Comparison of ENCODE assay signal across 15 cellular contexts in the genomic region with DNA sequence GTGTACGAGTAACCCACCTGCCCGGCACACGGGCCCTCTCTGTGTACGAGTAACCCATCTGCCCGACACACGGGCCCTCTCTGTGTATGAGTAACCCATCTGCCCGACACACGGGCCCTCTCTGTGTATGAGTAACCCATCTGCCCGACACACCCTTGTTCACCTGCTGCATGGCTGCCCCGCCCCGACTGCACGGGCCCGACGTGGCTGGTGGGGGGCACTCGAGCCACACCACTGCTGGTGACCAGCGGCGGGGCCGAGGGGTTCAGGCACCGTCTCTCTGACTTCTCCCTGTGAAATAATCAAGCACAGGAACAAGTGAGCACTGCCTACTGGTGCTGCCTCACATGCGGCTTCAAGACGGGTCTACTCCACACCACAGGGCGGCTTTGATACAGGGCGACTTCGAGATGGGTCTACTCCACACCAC. TPM values are rescaled to one million over a fixed set of nuclear protein-coding genes. Genes with fewer than 3 reads are reported as not detected.
A peak's percentile ranks its signal among the peaks of the same experiment; 100 is the strongest.
DNase-seq lines count a peak whose midpoint lies in the region; ATAC-seq and TF ChIP-seq lines count a peak whose summit lies in the region.
"Had no signal": no experiment of that assay in that cellular context is flagged by ENCODE, and none has a peak within 500 bp of the region (broad histone marks: within the 10 kb centered on the region; RNA-seq: fewer than 3 reads in every experiment).

No MANE protein-coding gene starts in this region.

- DNase-seq in Right ventricle myocardium inferior (ENCODE audit: missing footprints) (peak; percentile 20), left cardiac atrium (no peak), HK-2 (ENCODE audit: unreplicated experiment) (peak; percentile 57), foreskin keratinocyte (peak in 1 of 2 donors; percentile 35), DMS53 treated with DMSO at 0.1 percent for 48 hours (lab: John Stamatoyannopoulos, UW; ENCODE audit: unreplicated experiment) (no peak)
- peak in 1 of 2 donors; percentile 67 for DNase-seq in stimulated activated effector memory CD8-positive, alpha-beta T cell treated with anti-CD3 and anti-CD28 coated beads, Interleukin-12 subunit alpha, Interleukin-12 subunit beta, amount 100 ng/mL, for 72 hours (ENCODE audit: low spot score in 2 of 2)
- DNase-seq: GF-D8, NCI-H1436, NCI-H2029 treated with DMSO at 0.1 percent for 48 hours, NCI-H2171 treated with DMSO at 0.1 percent for 48 hours, NCI-H82, PC-9 had no signal

- H3K9me3 Mint-ChIP-seq in stimulated activated effector memory CD8-positive, alpha-beta T cell treated with anti-CD3 and anti-CD28 coated beads, Interleukin-12 subunit alpha, Interleukin-12 subunit beta, amount 100 ng/mL, for 72 hours = no peaks in the 10 kb centered on the region

- peaks cover 46% of the 10 kb centered on the region for H3K36me3 Mint-ChIP-seq in stimulated activated effector memory CD8-positive, alpha-beta T cell treated with anti-CD3 and anti-CD28 coated beads, Interleukin-12 subunit alpha, Interleukin-12 subunit beta, amount 100 ng/mL, for 72 hours

- H3K27ac ChIP-seq in foreskin keratinocyte = no peak overlapping the region
- H3K27ac ChIP-seq: C4-2B, HL-60, PC-9 had no signal

- intact Hi-C loops in Right ventricle myocardium inferior (cut with DNase I) = no loop called here
- intact Hi-C loops in left cardiac atrium (cut with DNase I) = no loop called here

- ATAC-seq in Right ventricle myocardium inferior (no peak), left cardiac atrium (no peak), foreskin keratinocyte (peak; percentile 85), GM19324 (IDR thresholded peaks at IDR 0.05; ENCODE audit: low FRiP score, unreplicated experiment) (no peak)
- peak; percentile 97 for ATAC-seq in stimulated activated effector memory CD8-positive, alpha-beta T cell treated with anti-CD3 and anti-CD28 coated beads, Interleukin-12 subunit alpha, Interleukin-12 subunit beta, amount 100 ng/mL, for 72 hours

- TF ChIP-seq CTCF in foreskin keratinocyte (conservative IDR thresholded peaks at IDR 0.05) = no peak

- peaks cover 6% of the 10 kb centered on the region for H3K4me1 Mint-ChIP-seq in stimulated activated effector memory CD8-positive, alpha-beta T cell treated with anti-CD3 and anti-CD28 coated beads, Interleukin-12 subunit alpha, Interleukin-12 subunit beta, amount 100 ng/mL, for 72 hours

- H3K27ac Mint-ChIP-seq in stimulated activated effector memory CD8-positive, alpha-beta T cell treated with anti-CD3 and anti-CD28 coated beads, Interleukin-12 subunit alpha, Interleukin-12 subunit beta, amount 100 ng/mL, for 72 hours = no peak overlapping the region

- H3K4me1 ChIP-seq in foreskin keratinocyte = no peaks in the 10 kb centered on the region

- no peak overlapping the region for H3K4me3 Mint-ChIP-seq in stimulated activated effector memory CD8-positive, alpha-beta T cell treated with anti-CD3 and anti-CD28 coated beads, Interleukin-12 subunit alpha, Interleukin-12 subunit beta, amount 100 ng/mL, for 72 hours

- H3K27me3 ChIP-seq in foreskin keratinocyte = no peaks in the 10 kb centered on the region

RNA-seq across cellular contexts. Expression of a gene that starts 22.1 kb away (rescaled TPM):
- total RNA-seq in Right ventricle myocardium inferior (125 TPM), left cardiac atrium (10 to 100 TPM; 82.9 to 90.2 TPM), foreskin keratinocyte (38.5 and 44.2 TPM in 2 replicates)
- 47.0 and 51.8 TPM in 2 replicates for polyA plus RNA-seq in foreskin keratinocyte

RNA-seq across cellular contexts. Expression of a gene that starts 30.7 kb away (rescaled TPM):
- 70.2 TPM for total RNA-seq in Right ventricle myocardium inferior
- total RNA-seq in left cardiac atrium = 10 to 100 TPM; 45.6 to 50.8 TPM
- 17.5 and 18.1 TPM in 2 replicates for total RNA-seq in foreskin keratinocyte
- 10.2 and 12.8 TPM in 2 replicates for polyA plus RNA-seq in foreskin keratinocyte

Comparison
In these comparisons a context has a peak if more than half of its experiments do, and no peak if none do; other contexts are left out.
1. DNase-seq: peak in Right ventricle myocardium inferior (single experiment) and HK-2 (single experiment); none in left cardiac atrium (single experiment) and DMS53 treated with DMSO at 0.1 percent for 48 hours (single experiment).
2. ATAC-seq: peak in foreskin keratinocyte (single experiment) and stimulated activated effector memory CD8-positive, alpha-beta T cell treated with anti-CD3 and anti-CD28 coated beads, Interleukin-12 subunit alpha, Interleukin-12 subunit beta, amount 100 ng/mL, for 72 hours (single experiment); none in Right ventricle myocardium inferior (single experiment), left cardiac atrium (0 of 2) and GM19324 (single experiment).